ENCODE assay signal across 8 cellular contexts in genomic region chr13:33349996-33350826, GRCh38.
DNase-seq lines count a peak whose midpoint lies in the region; ATAC-seq, FAIRE-seq and TF ChIP-seq lines count a peak whose summit lies in the region.

No MANE protein-coding gene starts in this region.

- no peak for FAIRE-seq in GM12892 (lab: Jason Lieb, UNC)

- H3K27ac Mint-ChIP-seq in activated CD4-positive, alpha-beta memory T cell treated with anti-CD3 and anti-CD28 coated beads, Interleukin-2, amount 10 ng/mL, durations not matched to agents 7 days and 5 days, result no peak overlapping the region

- ATAC-seq in foreskin keratinocyte (peak; percentile 75), GM18873 (IDR thresholded peaks at IDR 0.05; ENCODE audit: low FRiP score, unreplicated experiment) (no peak)

- H3K27ac ChIP-seq in RWPE1 (peak overlapping the region; percentile 48), foreskin keratinocyte (peak overlapping the region; percentile 57)

- H3K4me1 Mint-ChIP-seq in activated CD4-positive, alpha-beta memory T cell treated with anti-CD3 and anti-CD28 coated beads, Interleukin-2, amount 10 ng/mL, durations not matched to agents 7 days and 5 days, result peaks cover 2% of the 10 kb centered on the region

- H2AFZ ChIP-seq in neuron (ENCODE audit: low read depth, low read length), result peak overlapping the region; percentile 56

- POLR2A ChIA-PET in RWPE1 (lab: Yijun Ruan, JAX; ENCODE audit: low non-redundant PET), result no interaction called here
- POLR2A ChIA-PET in activated CD4-positive, alpha-beta memory T cell treated with anti-CD3 and anti-CD28 coated beads, Interleukin-2, amount 10 ng/mL, durations not matched to agents 7 days and 5 days (lab: Charles Lee), result no interaction called here

- H3K27me3 Mint-ChIP-seq in activated CD4-positive, alpha-beta memory T cell treated with anti-CD3 and anti-CD28 coated beads, Interleukin-2, amount 10 ng/mL, durations not matched to agents 7 days and 5 days, result peaks cover 39% of the 10 kb centered on the region

- H3K4me1 ChIP-seq in foreskin keratinocyte (peaks cover 5% of the 10 kb centered on the region), neuron (ENCODE audit: insufficient read depth, low read length) (no peaks in the 10 kb centered on the region)

- H3K4me3 Mint-ChIP-seq in activated CD4-positive, alpha-beta memory T cell treated with anti-CD3 and anti-CD28 coated beads, Interleukin-2, amount 10 ng/mL, durations not matched to agents 7 days and 5 days, result no peak overlapping the region

- H3K9me3 ChIP-seq in neuron (ENCODE audit: low read length), result no peaks in the 10 kb centered on the region

- no peak for TF ChIP-seq POLR2A in GM12892 (IDR thresholded peaks at IDR 0.05; ENCODE audit: low read depth, low read length)

- H3K27me3 ChIP-seq in foreskin keratinocyte (no peaks in the 10 kb centered on the region), neuron (ENCODE audit: insufficient read depth, low read length) (peaks cover 17% of the 10 kb centered on the region)

- peak overlapping the region; percentile 25 for H3K4me3 ChIP-seq in neuron (ENCODE audit: low read length)

- H3K9me3 Mint-ChIP-seq in activated CD4-positive, alpha-beta memory T cell treated with anti-CD3 and anti-CD28 coated beads, Interleukin-2, amount 10 ng/mL, durations not matched to agents 7 days and 5 days, result no peaks in the 10 kb centered on the region

- TF ChIP-seq CTCF in RWPE1 (conservative IDR thresholded peaks at IDR 0.05; ENCODE audit: low read depth) (no peak), foreskin keratinocyte (conservative IDR thresholded peaks at IDR 0.05) (no peak)

- CTCF ChIA-PET in RWPE1 (lab: Yijun Ruan, JAX), result interaction anchor here (0.5 kb wide), 1 partner anchor 124 kb away, joined by 3 read pairs; no protein-coding TSS in a partner anchor
- CTCF ChIA-PET in activated CD4-positive, alpha-beta memory T cell treated with anti-CD3 and anti-CD28 coated beads, Interleukin-2, amount 10 ng/mL, durations not matched to agents 7 days and 5 days (lab: Charles Lee), result no interaction called here

- H3K36me3 ChIP-seq in neuron (ENCODE audit: insufficient read depth, low read length), result no peaks in the 10 kb centered on the region

- DNase-seq in D341Med (ENCODE audit: low spot score) (peak; percentile 31), RWPE1 (ENCODE audit: low spot score) (peak; percentile 18), foreskin keratinocyte (peak in 1 of 2 donors; percentile 17), GM12892 (ENCODE audit: insufficient read length) (no peak), SKM-1 treated with dmso at 0.1 percent for 144 hours (lab: John Stamatoyannopoulos, UW; ENCODE audit: unreplicated experiment) (no peak)
- DNase-seq in activated CD4-positive, alpha-beta memory T cell treated with anti-CD3 and anti-CD28 coated beads, Interleukin-2, amount 10 ng/mL, durations not matched to agents 7 days and 5 days, result no peak

- no peaks in the 10 kb centered on the region for H3K36me3 Mint-ChIP-seq in activated CD4-positive, alpha-beta memory T cell treated with anti-CD3 and anti-CD28 coated beads, Interleukin-2, amount 10 ng/mL, durations not matched to agents 7 days and 5 days (ENCODE audit: low read depth)

Comparison
In these comparisons a context has a peak if more than half of its experiments do, and no peak if none do; other contexts are left out.
1. DNase-seq: peak in D341Med (single experiment) and RWPE1 (single experiment); none in GM12892 (single experiment), activated CD4-positive, alpha-beta memory T cell treated with anti-CD3 and anti-CD28 coated beads, Interleukin-2, amount 10 ng/mL, durations not matched to agents 7 days and 5 days (single experiment) and SKM-1 treated with dmso at 0.1 percent for 144 hours (single experiment).